ENCODE assay signal across 16 cellular contexts in the genomic region with DNA sequence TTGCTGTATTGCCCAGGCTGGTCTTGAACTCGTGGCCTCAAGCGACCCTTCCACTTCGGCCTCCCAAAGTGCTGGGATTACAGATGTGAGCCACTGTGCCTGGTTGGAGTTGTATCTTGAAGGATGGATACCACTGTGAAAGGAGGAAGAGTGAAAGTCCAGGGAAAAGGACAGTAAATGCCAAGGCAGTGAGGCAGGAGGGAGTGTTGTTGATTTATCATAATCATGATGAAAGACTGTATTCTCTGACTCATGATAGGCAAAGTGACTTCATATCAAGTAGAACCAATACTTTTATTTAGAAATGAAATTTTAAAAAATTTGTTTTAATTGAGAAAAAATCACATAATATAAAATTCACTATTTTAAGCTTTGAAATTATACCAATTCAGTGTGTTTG.
"Had no signal": no experiment of that assay in that cellular context is flagged by ENCODE, and none has a peak within 500 bp of the region (broad histone marks: within the 10 kb centered on the region; RNA-seq: fewer than 3 reads in every experiment).

No MANE protein-coding gene starts in this region.

- H3K27me3 ChIP-seq: cardiac muscle cell, gastroesophageal sphincter, heart left ventricle, right atrium auricular region, stomach had no signal

- H3K4me3 ChIP-seq: cardiac muscle cell, gastroesophageal sphincter, heart left ventricle, prostate gland, right atrium auricular region, skin epidermis, stomach had no signal

- H3K4me1 ChIP-seq: gastroesophageal sphincter, heart left ventricle, prostate gland, right atrium auricular region, stomach had no signal

- H3K9me3 ChIP-seq: gastroesophageal sphincter, heart left ventricle, prostate gland, right atrium auricular region, stomach had no signal

- H3K27ac ChIP-seq: cardiac muscle cell, gastroesophageal sphincter, heart left ventricle, prostate gland, right atrium auricular region, skin epidermis, stomach had no signal

- DNase-seq: activated effector memory CD4-positive, alpha-beta T cell treated with anti-CD3 and anti-CD28 coated beads, Interleukin-2, amount 50 U/mL, for 16 hours; activated naive CD4-positive, alpha-beta T cell treated with anti-CD3 and anti-CD28 coated beads, Interleukin-2, amount 50 U/mL, for 16 hours; activated T-cell treated with anti-CD3 and anti-CD28 coated beads, Interleukin-2, amount 50 U/mL, for 72 hours; effector memory CD8-positive, alpha-beta T cell; heart left ventricle; kidney glomerular epithelial cell; mesenchymal stem cell; naive thymus-derived CD4-positive, alpha-beta T cell; stimulated activated CD4-positive, alpha-beta T cell treated with anti-CD3 and anti-CD28 coated beads, Interleukin-15, amount 100 ng/mL, for 24 hours; stimulated activated CD4-positive, alpha-beta T cell treated with anti-CD3 and anti-CD28 coated beads, Interleukin-2, amount 100 ng/mL, for 48 hours; stomach had no signal

- H3K36me3 ChIP-seq: gastroesophageal sphincter, prostate gland had no signal
